Comparison of ENCODE assay signal across 8 cellular contexts in the genomic region with DNA sequence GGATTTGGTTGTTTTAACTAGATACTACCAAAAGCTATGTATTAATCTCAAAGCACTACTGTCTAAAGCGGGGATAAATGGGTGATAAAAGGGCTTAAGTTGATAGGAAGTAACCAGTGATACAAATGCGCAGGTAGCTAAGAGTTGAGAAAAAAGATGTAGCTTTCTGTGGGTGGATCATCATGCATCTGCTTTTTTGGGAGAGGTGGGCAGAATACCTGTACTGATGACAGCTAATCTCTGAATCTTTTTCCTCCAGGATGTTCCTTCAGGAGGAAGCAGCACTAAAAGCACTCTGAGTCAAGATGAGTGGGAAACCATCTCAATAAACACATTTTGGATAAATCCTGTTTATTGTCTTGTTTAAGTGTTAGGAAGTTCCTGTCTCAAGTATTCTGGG. TPM values are rescaled to one million over a fixed set of nuclear protein-coding genes. Genes with fewer than 3 reads are reported as not detected.
DNase-seq lines count a peak whose midpoint lies in the region; ATAC-seq, FAIRE-seq and TF ChIP-seq lines count a peak whose summit lies in the region.

No MANE protein-coding gene starts in this region.

- H3K9me3 ChIP-seq in BE2C, result no peaks in the 10 kb centered on the region

- peaks cover 38% of the 10 kb centered on the region for H3K36me3 ChIP-seq in BE2C

- DNase-seq in BE2C, result no peak
- DNase-seq in LNCaP clone FGC (ENCODE audit: low read depth), result no peak
- DNase-seq in coronary artery (ENCODE audit: low spot score), result no peak
- no peak for DNase-seq in natural killer cell treated with Interleukin-12 subunit alpha and Interleukin-12 subunit beta and Interleukin-15 and Interleukin-18, amount 100 ng/mL, for 72 hours (ENCODE audit: low spot score)
- no peak for DNase-seq in NCI-H1930 (lab: John Stamatoyannopoulos, UW)
- DNase-seq in dedifferentiated amniotic fluid mesenchymal stem cell (ENCODE audit: extremely low spot score), result no peak
- no peak for DNase-seq in H54 (ENCODE audit: insufficient read length, low spot score)

- no peaks in the 10 kb centered on the region for H3K27me3 Mint-ChIP-seq in natural killer cell treated with Interleukin-12 subunit alpha and Interleukin-12 subunit beta and Interleukin-15 and Interleukin-18, amount 100 ng/mL, for 72 hours

- no peak for FAIRE-seq in H54 (lab: Jason Lieb, UNC)

- ATAC-seq in natural killer cell treated with Interleukin-12 subunit alpha and Interleukin-12 subunit beta and Interleukin-15 and Interleukin-18, amount 100 ng/mL, for 72 hours, result no peak
- no peak for ATAC-seq in HG03521 (IDR thresholded peaks at IDR 0.05; ENCODE audit: unreplicated experiment)

- H3K4me1 Mint-ChIP-seq in natural killer cell treated with Interleukin-12 subunit alpha and Interleukin-12 subunit beta and Interleukin-15 and Interleukin-18, amount 100 ng/mL, for 72 hours (ENCODE audit: low read depth in 2 of 2), result peaks cover 36 to 39% of the 10 kb centered on the region in 2 donors

- peaks cover 2% of the 10 kb centered on the region for H3K9me3 Mint-ChIP-seq in natural killer cell treated with Interleukin-12 subunit alpha and Interleukin-12 subunit beta and Interleukin-15 and Interleukin-18, amount 100 ng/mL, for 72 hours

- H3K4me3 Mint-ChIP-seq in natural killer cell treated with Interleukin-12 subunit alpha and Interleukin-12 subunit beta and Interleukin-15 and Interleukin-18, amount 100 ng/mL, for 72 hours, result peak overlapping the region; percentile 95

- no peak for TF ChIP-seq POLR2A in H54 (IDR thresholded peaks at IDR 0.05; ENCODE audit: low read depth, low read length)

- peak overlapping the region; percentile 95 to 98 for H3K27ac Mint-ChIP-seq in natural killer cell treated with Interleukin-12 subunit alpha and Interleukin-12 subunit beta and Interleukin-15 and Interleukin-18, amount 100 ng/mL, for 72 hours

- H3K36me3 Mint-ChIP-seq in natural killer cell treated with Interleukin-12 subunit alpha and Interleukin-12 subunit beta and Interleukin-15 and Interleukin-18, amount 100 ng/mL, for 72 hours, result peaks cover 24% of the 10 kb centered on the region

- TF ChIP-seq CTCF in BE2C (IDR thresholded peaks at IDR 0.05; ENCODE audit: low read depth, low read length), result no peak
- TF ChIP-seq CTCF in LNCaP clone FGC (IDR thresholded peaks at IDR 0.05; ENCODE audit: control insufficient read depth, extremely low read depth, insufficient read depth), result no peak
- TF ChIP-seq CTCF in coronary artery (IDR thresholded peaks at IDR 0.05), result no peak

- H3K4me3 ChIP-seq in BE2C (ENCODE audit: low read depth, low read length) (peak overlapping the region; percentile 98), LNCaP clone FGC (ENCODE audit: low read depth, low read length) (peak overlapping the region; percentile 83), coronary artery (peak overlapping the region; percentile 96)

- peak overlapping the region; percentile 91 to 96 for H3K27ac ChIP-seq in coronary artery

- H3K4me1 ChIP-seq in BE2C, result peaks cover 6% of the 10 kb centered on the region

- H3K27me3 ChIP-seq in BE2C, result no peaks in the 10 kb centered on the region

RNA-seq across cellular contexts. Expression of a gene that starts 1.2 kb away (rescaled TPM):
- polyA plus RNA-seq in BE2C (2012; ENCODE audit: insufficient read depth, insufficient read length, low read depth), result 1,643 TPM
- total RNA-seq in natural killer cell treated with Interleukin-12 subunit alpha and Interleukin-12 subunit beta and Interleukin-15 and Interleukin-18, amount 100 ng/mL, for 72 hours, result 100 to 1,000 TPM; 370 to 905 TPM

RNA-seq across cellular contexts. Expression of a gene that starts 5.7 kb away (rescaled TPM):
- 10.8 TPM for polyA plus RNA-seq in BE2C (2012; ENCODE audit: insufficient read depth, insufficient read length, low read depth)
- 10 to 100 TPM in 1 of 2 donors, 1 to 10 TPM in 1; 7.8 to 11.5 TPM for total RNA-seq in natural killer cell treated with Interleukin-12 subunit alpha and Interleukin-12 subunit beta and Interleukin-15 and Interleukin-18, amount 100 ng/mL, for 72 hours

RNA-seq across cellular contexts. Expression of a gene that starts 14.3 kb away (rescaled TPM):
- 209 TPM for polyA plus RNA-seq in BE2C (2012; ENCODE audit: insufficient read depth, insufficient read length, low read depth)
- 100 to 1,000 TPM; 164 to 255 TPM for total RNA-seq in natural killer cell treated with Interleukin-12 subunit alpha and Interleukin-12 subunit beta and Interleukin-15 and Interleukin-18, amount 100 ng/mL, for 72 hours

RNA-seq across cellular contexts. Expression of a gene that starts 24.1 kb away (rescaled TPM):
- polyA plus RNA-seq in BE2C (2012; ENCODE audit: insufficient read depth, insufficient read length, low read depth), result 14.1 TPM
- total RNA-seq in natural killer cell treated with Interleukin-12 subunit alpha and Interleukin-12 subunit beta and Interleukin-15 and Interleukin-18, amount 100 ng/mL, for 72 hours, result 1 to 10 TPM; 4.5 to 6.1 TPM

RNA-seq across cellular contexts. Expression of a gene that starts 28.5 kb away (rescaled TPM):
- 88.3 TPM for polyA plus RNA-seq in BE2C (2012; ENCODE audit: insufficient read depth, insufficient read length, low read depth)
- 10 to 100 TPM; 65.6 to 74.2 TPM for total RNA-seq in natural killer cell treated with Interleukin-12 subunit alpha and Interleukin-12 subunit beta and Interleukin-15 and Interleukin-18, amount 100 ng/mL, for 72 hours
